18 cellular contexts compared by ENCODE assay signal in the genomic region with DNA sequence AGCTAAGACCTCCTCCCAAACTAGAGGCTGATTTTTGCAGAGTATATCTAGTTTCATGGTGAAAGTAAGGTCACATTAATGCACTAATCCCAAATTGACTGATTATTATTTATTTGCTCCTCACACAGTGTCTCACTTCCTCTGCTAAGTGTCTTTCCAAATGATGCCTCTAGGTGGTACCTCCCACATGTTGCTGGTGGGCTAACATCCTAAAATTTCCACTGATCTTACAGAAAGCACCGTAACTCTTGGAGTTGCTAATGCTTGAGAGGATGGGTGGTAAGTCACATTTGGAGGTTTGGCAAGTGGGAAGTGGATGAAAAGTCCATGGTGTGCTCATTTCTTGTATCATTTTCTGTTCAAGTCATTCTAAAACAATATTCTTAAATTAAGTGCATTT.
DNase-seq lines count a peak whose midpoint lies in the region; ATAC-seq, FAIRE-seq and TF ChIP-seq lines count a peak whose summit lies in the region.
"Had no signal": no experiment of that assay in that cellular context is flagged by ENCODE, and none has a peak within 500 bp of the region (broad histone marks: within the 10 kb centered on the region; RNA-seq: fewer than 3 reads in every experiment).

No MANE protein-coding gene starts in this region.

- WGBS in heart right ventricle, 2 donors: 61 to 65% methylated on average over 1 of the region's 1 CpG
- WGBS in K562 (ENCODE audit: insufficient coverage, low coverage, missing lambda C conversion rate): 42% methylated on average over 1 of the region's 1 CpG

- TF ChIP-seq CTCF in heart right ventricle (IDR thresholded peaks at IDR 0.05) (peak in 5 of 9 donors; percentile 13 to 35 (median 24)), Loucy (conservative IDR thresholded peaks at IDR 0.05; ENCODE audit: low read length) (peak; percentile 51), K562 (IDR thresholded peaks at IDR 0.05 in 2 of 3, conservative IDR thresholded peaks at IDR 0.05 in 1 of 3; ENCODE audit: insufficient read depth in 2 of 3, low read depth in 1 of 3, low read length in 3 of 3) (peak in 2 of 3 experiments; percentile 39 to 43; a peak in 3 of 6 replicates)

- H3K9ac ChIP-seq in Loucy (ENCODE audit: low read depth, low read length, poor library complexity, severe bottlenecking) (no peak overlapping the region), K562 (ENCODE audit: insufficient read depth in 1 of 2, low read depth in 2 of 2, low read length in 2 of 2) (no peak overlapping the region)

- no TSS peak for BruUV-seq in K562 (replicated peaks; lab: Mats Ljungman, UMichigan)

- CTCF ChIA-PET in K562 (lab: Yijun Ruan, JAX; ENCODE audit: low intra/inter-chr PET ratio): no interaction called here

- no peak for TF ChIP-seq RAD21 in K562 (CRISPR knock-in tag; conservative IDR thresholded peaks at IDR 0.05 in 1 of 2, IDR thresholded peaks at IDR 0.05 in 1 of 2)

- H3F3A ChIP-seq in Loucy (ENCODE audit: low read depth): no peaks in the 10 kb centered on the region

- H3K27me3 ChIP-seq in heart right ventricle: peaks cover 0 to 2% (median 0%) of the 10 kb centered on the region in 7 donors
- no peaks in the 10 kb centered on the region for H3K27me3 ChIP-seq in Loucy (ENCODE audit: insufficient read depth, low read length, poor library complexity, severe bottlenecking)
- H3K27me3 ChIP-seq in K562 (ENCODE audit: control insufficient read depth in 2 of 2, insufficient read depth in 2 of 2, low read length in 2 of 2): no peaks in the 10 kb centered on the region
- H3K27me3 ChIP-seq: tibial nerve had no signal

- H3K36me3 ChIP-seq in heart right ventricle: no peaks in the 10 kb centered on the region
- no peaks in the 10 kb centered on the region for H3K36me3 ChIP-seq in Loucy (ENCODE audit: insufficient read depth, low read length)
- no peaks in the 10 kb centered on the region for H3K36me3 ChIP-seq in K562 (ENCODE audit: control insufficient read depth, insufficient read depth, low read length)
- H3K36me3 ChIP-seq: tibial nerve had no signal

- no peak for TF ChIP-seq POLR2A in K562 (conservative IDR thresholded peaks at IDR 0.05)

- TF ChIP-seq EP300 in K562 (IDR thresholded peaks at IDR 0.05; ENCODE audit: low read length): no peak

- ATAC-seq in heart right ventricle (no peak), left cardiac atrium (no peak), K562 (peak; percentile 76), GM21526 (IDR thresholded peaks at IDR 0.05; ENCODE audit: low FRiP score, unreplicated experiment) (no peak), HG02610 (IDR thresholded peaks at IDR 0.05; ENCODE audit: unreplicated experiment) (no peak)

- H3K4me1 ChIP-seq in heart right ventricle (no peaks in the 10 kb centered on the region), Loucy (ENCODE audit: insufficient read depth, low read length, poor library complexity, severe bottlenecking) (no peaks in the 10 kb centered on the region), K562 (replicated peaks in 1 of 2; ENCODE audit: control insufficient read depth in 2 of 2, insufficient read depth in 2 of 2, low read length in 2 of 2) (no peaks in the 10 kb centered on the region)
- H3K4me1 ChIP-seq: tibial nerve had no signal

- DNase-seq in heart right ventricle (no peak), left cardiac atrium (no peak), K562 (ENCODE audit: extremely low read depth in 1 of 4, low spot score in 3 of 4) (peak in 3 of 4 experiments; percentile 12 to 13 (median 12)), NCI-H2171 treated with DMSO at 0.1 percent for 48 hours (lab: John Stamatoyannopoulos, UW) (no peak), ureter (ENCODE audit: low spot score) (no peak)
- DNase-seq: activated naive CD4-positive, alpha-beta T cell treated with anti-CD3 and anti-CD28 coated beads for 36 hours; DMS79; NCI-H1105; NCI-H446; stimulated activated CD4-positive, alpha-beta T cell treated with anti-CD3 and anti-CD28 coated beads, Interleukin-1b, Interleukin-23, amount 100 ng/mL, for 48 hours; T-helper 9 cell had no signal

- POLR2A ChIA-PET in K562 (lab: Yijun Ruan, JAX): no interaction called here

- H3K9me3 ChIP-seq in heart right ventricle (peaks cover 0 to 21% (median 6%) of the 10 kb centered on the region in 11 donors), Loucy (ENCODE audit: insufficient read depth, low read depth, low read length) (no peaks in the 10 kb centered on the region), K562 (replicated peaks; ENCODE audit: control insufficient read depth, insufficient read depth, low read depth, low read length) (no peaks in the 10 kb centered on the region)

- in situ Hi-C loops in K562 (cut with MboI): no loop called here

- H3K4me2 ChIP-seq in Loucy (ENCODE audit: low read depth, low read length, poor library complexity, severe bottlenecking): peak overlapping the region; percentile 52
- no peak overlapping the region for H3K4me2 ChIP-seq in K562 (ENCODE audit: insufficient read depth, low read length)

- H3K79me2 ChIP-seq in Loucy (ENCODE audit: insufficient read depth, low read length): no peaks in the 10 kb centered on the region
- no peaks in the 10 kb centered on the region for H3K79me2 ChIP-seq in K562 (ENCODE audit: control insufficient read depth, insufficient read depth, low read length)

- intact Hi-C loops in heart right ventricle (cut with DNase I) (no loop called here), left cardiac atrium (cut with DNase I) (no loop called here), K562 (cut with micrococcal nuclease) (no loop called here)

- H3K27ac ChIP-seq in heart right ventricle: no peak overlapping the region
- no peak overlapping the region for H3K27ac ChIP-seq in K562 (ENCODE audit: extremely low read depth, low read depth, low read length)
- H3K27ac ChIP-seq: tibial nerve had no signal

- FAIRE-seq in K562 (lab: Jason Lieb, UNC): no peak
- FAIRE-seq: bronchial epithelial cell, endometrium, RCC 7860 had no signal

- no peak overlapping the region for H2AFZ ChIP-seq in Loucy (ENCODE audit: low read length)
- H2AFZ ChIP-seq in K562 (ENCODE audit: low read depth, low read length): no peak overlapping the region

- H3K9me1 ChIP-seq in K562 (ENCODE audit: control insufficient read depth, insufficient read depth, low read length): no peaks in the 10 kb centered on the region

- H3K4me3 ChIP-seq in heart right ventricle (no peak overlapping the region), Loucy (ENCODE audit: low read length, poor library complexity, severe bottlenecking) (peak overlapping the region; percentile 36), K562 (no peak overlapping the region)
- H3K4me3 ChIP-seq: tibial nerve had no signal

- H3K9me2 ChIP-seq in Loucy (replicated peaks; ENCODE audit: low read depth, low read length): no peaks in the 10 kb centered on the region

- H4K20me1 ChIP-seq in Loucy (ENCODE audit: insufficient read depth, low read length, poor library complexity, severe bottlenecking) (no peaks in the 10 kb centered on the region), K562 (replicated peaks; ENCODE audit: control insufficient read depth, insufficient read depth, low read length) (no peaks in the 10 kb centered on the region)

TF ChIP-seq in K562, 482 proteins besides CTCF, POLR2A, EP300 and RAD21:
- TF ChIP-seq SFPQ (IDR thresholded peaks at IDR 0.05; ENCODE audit: low read depth, low read length): no peak
- TF ChIP-seq SPI1 (IDR thresholded peaks at IDR 0.05; ENCODE audit: borderline replicate concordance, low read depth, low read length): 0 out of 2 replicates have a peak, but pooled peaks have one; percentile 21

Comparison
In these comparisons a context has a peak if more than half of its experiments do, and no peak if none do; other contexts are left out.
1. DNase-seq: peak in K562 (3 of 4); none in heart right ventricle (0 of 2), left cardiac atrium (single experiment), NCI-H2171 treated with DMSO at 0.1 percent for 48 hours (single experiment) and ureter (single experiment).
2. Peak in every context shown above with its lines, with median percentiles within 50 percentile points of each other: CTCF ChIP-seq.